Comparison of ENCODE assay signal across 18 cellular contexts in genomic region chr12:78566461-78566860, GRCh38.
"Had no signal": no experiment of that assay in that cellular context is flagged by ENCODE, and none has a peak within 500 bp of the region (broad histone marks: within the 10 kb centered on the region; RNA-seq: fewer than 3 reads in every experiment).

No MANE protein-coding gene starts in this region.

- ATAC-seq: Panc1 had no signal

- DNase-seq: KBM-7, MV-4-11, NCI-H1048, NCI-H1105, NCI-H1417, NCI-H1436 treated with DMSO at 0.1 percent for 48 hours, NCI-H1694, NCI-H187 treated with DMSO at 0.1 percent for 48 hours, NCI-H2029 treated with DMSO at 0.1 percent for 48 hours, NCI-H2171 treated with DMSO at 0.1 percent for 48 hours, NCI-H345, NCI-H510A, NCI-H524 treated with DMSO at 0.1 percent for 48 hours, NCI-H69, NCI-H774, SHP77, SJCRH30 had no signal
